32 cellular contexts compared by ENCODE assay signal in genomic region chr5:163910226-163910625, GRCh38.
"Had no signal": no experiment of that assay in that cellular context is flagged by ENCODE, and none has a peak within 500 bp of the region (broad histone marks: within the 10 kb centered on the region; RNA-seq: fewer than 3 reads in every experiment).

No MANE protein-coding gene starts in this region.

- H3K4me1 Mint-ChIP-seq: activated T-helper 17 cell treated with anti-CD3 and anti-CD28 coated beads, Interleukin-2, amount 50 U/mL, for 72 hours; T-helper 17 cell had no signal

- H3K36me3 ChIP-seq: adrenal gland, esophagus muscularis mucosa, WERI-Rb-1 had no signal

- H3K27me3 Mint-ChIP-seq: activated B cell treated with CpG ODN at 0.5 μM for 24 hours; activated CD8-positive, alpha-beta T cell treated with anti-CD3 and anti-CD28 coated beads for 36 hours; activated naive CD8-positive, alpha-beta T cell; activated T-helper 17 cell treated with anti-CD3 and anti-CD28 coated beads, Interleukin-2, amount 50 U/mL, for 72 hours; T-helper 17 cell had no signal

- H3K27me3 ChIP-seq: adrenal gland, body of pancreas, dorsolateral prefrontal cortex, esophagus muscularis mucosa had no signal

- H3K4me3 Mint-ChIP-seq: activated CD8-positive, alpha-beta T cell treated with anti-CD3 and anti-CD28 coated beads for 36 hours; activated naive CD8-positive, alpha-beta T cell; activated T-cell treated with anti-CD3 and anti-CD28 coated beads, Interleukin-2, amount 50 U/mL, for 4 hours; activated T-helper 17 cell treated with anti-CD3 and anti-CD28 coated beads, Interleukin-2, amount 50 U/mL, for 72 hours; endodermal cell; T-helper 17 cell; T-helper 2 cell treated with Interferon-gamma antibody and Interleukin-4, amounts not matched to agents 5 μg/mL and 100 μg/mL, for 36 hours had no signal

- H3K27ac Mint-ChIP-seq: activated CD8-positive, alpha-beta T cell treated with anti-CD3 and anti-CD28 coated beads for 36 hours; activated naive CD8-positive, alpha-beta T cell; activated T-helper 17 cell treated with anti-CD3 and anti-CD28 coated beads, Interleukin-2, amount 50 U/mL, for 72 hours; endodermal cell; T-helper 17 cell; T-helper 2 cell treated with Interferon-gamma antibody and Interleukin-4, amounts not matched to agents 5 μg/mL and 100 μg/mL, for 36 hours had no signal

- DNase-seq: activated B cell treated with CpG ODN at 0.5 μM for 24 hours; activated CD4-positive, alpha-beta T cell treated with anti-CD3 and anti-CD28 coated beads for 48 hours; activated CD4-positive, alpha-beta T cell treated with anti-CD3 and anti-CD28 coated beads, Interleukin-2, amount 50 U/mL, for 1 hour; activated CD4-positive, alpha-beta T cell treated with anti-CD3 and anti-CD28 coated beads, Interleukin-2, amount 50 U/mL, for 48 hours; activated CD8-positive, alpha-beta memory T cell treated with anti-CD3 and anti-CD28 coated beads for 24 hours; activated CD8-positive, alpha-beta T cell treated with anti-CD3 and anti-CD28 coated beads for 36 hours; activated effector memory CD4-positive, alpha-beta T cell treated with Interleukin-2 at 50 U/mL for 16 hours; activated gamma-delta T cell treated with Interleukin-2 at 50 U/mL for 16 hours; activated naive CD4-positive, alpha-beta T cell treated with anti-CD3 and anti-CD28 coated beads, Interleukin-2, amount 50 U/mL, for 16 hours; activated naive CD4-positive, alpha-beta T cell treated with Interleukin-2 at 50 U/mL for 16 hours; activated T-cell treated with anti-CD3 and anti-CD28 coated beads, Interleukin-2, amount 50 U/mL, for 4 hours; adrenal gland; amygdala; aorta; body of pancreas; caudate nucleus; cortex of kidney; dorsolateral prefrontal cortex; effector memory CD4-positive, alpha-beta T cell; endodermal cell; erythroblast; foreskin fibroblast; head of caudate nucleus; hippocampal formation; T-helper 17 cell; T1000; WERI-Rb-1 had no signal

- H3K4me3 ChIP-seq: adrenal gland, body of pancreas, dorsolateral prefrontal cortex, esophagus muscularis mucosa had no signal

- H3K4me1 ChIP-seq: adrenal gland, body of pancreas, esophagus muscularis mucosa had no signal

- H3K9me3 Mint-ChIP-seq: activated CD8-positive, alpha-beta T cell treated with anti-CD3 and anti-CD28 coated beads for 36 hours; endodermal cell; T-helper 2 cell treated with Interferon-gamma antibody and Interleukin-4, amounts not matched to agents 5 μg/mL and 100 μg/mL, for 36 hours had no signal

- H3K27ac ChIP-seq: adrenal gland, body of pancreas, dorsolateral prefrontal cortex, esophagus muscularis mucosa, WERI-Rb-1 had no signal

- ATAC-seq: activated CD4-positive, CD25-positive, alpha-beta regulatory T cell treated with anti-CD3 and anti-CD28 coated beads, Interleukin-2, amount 50 U/mL, for 24 hours; activated CD8-positive, alpha-beta T cell treated with anti-CD3 and anti-CD28 coated beads for 36 hours; activated T-cell treated with anti-CD3 and anti-CD28 coated beads, Interleukin-2, amount 50 U/mL, for 4 hours; activated T-helper 17 cell treated with anti-CD3 and anti-CD28 coated beads, Interleukin-2, amount 50 U/mL, for 72 hours; body of pancreas; T-helper 17 cell had no signal

- H3K9me3 ChIP-seq: adrenal gland, body of pancreas, esophagus muscularis mucosa had no signal

- H3K36me3 Mint-ChIP-seq: activated naive CD8-positive, alpha-beta T cell had no signal
